13 cellular contexts compared by ENCODE assay signal in the genomic region with DNA sequence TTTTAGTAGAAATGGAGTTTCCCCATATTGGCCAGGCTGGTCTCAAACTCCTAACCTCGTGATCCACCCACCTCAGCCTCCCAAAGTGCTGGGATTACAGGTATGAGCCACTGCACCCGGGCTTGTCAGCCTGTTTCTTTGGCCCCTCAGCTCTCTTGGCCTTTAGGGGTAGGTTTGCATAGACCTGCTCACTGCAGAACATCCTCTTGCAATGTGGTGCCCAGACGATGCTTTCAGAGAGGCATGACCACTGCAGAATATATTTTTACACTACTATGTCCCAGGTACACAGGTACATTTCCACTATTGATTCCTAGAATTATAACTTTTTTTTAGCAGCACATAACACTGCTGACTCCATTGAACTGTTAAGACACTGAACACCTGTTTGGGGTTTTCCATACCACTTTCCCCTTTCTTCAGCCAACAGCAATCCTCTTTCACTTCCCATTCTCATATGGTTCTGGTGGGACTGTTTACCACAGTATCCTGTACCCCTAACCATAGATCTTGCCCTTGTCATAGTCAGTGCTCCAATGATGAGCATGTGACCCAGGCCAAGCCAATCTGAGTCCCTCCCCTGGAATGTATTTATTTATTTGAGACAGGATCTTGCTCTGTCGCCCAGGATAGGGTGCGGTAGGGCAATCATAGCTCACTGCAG. TPM values are rescaled to one million over a fixed set of nuclear protein-coding genes. Genes with fewer than 3 reads are reported as not detected.
A peak's percentile ranks its signal among the peaks of the same experiment; 100 is the strongest.
DNase-seq lines count a peak whose midpoint lies in the region; ATAC-seq and TF ChIP-seq lines count a peak whose summit lies in the region.
"Had no signal": no experiment of that assay in that cellular context is flagged by ENCODE, and none has a peak within 500 bp of the region (broad histone marks: within the 10 kb centered on the region; RNA-seq: fewer than 3 reads in every experiment).

No MANE protein-coding gene starts in this region.

- peak overlapping the region in 2 of 10 experiments; percentile 11 to 22; a peak in 1 of 20 replicates for H3K4me3 ChIP-seq in BLaER1 treated with 17β-estradiol and CSF1 and Interleukin-3, amounts not matched to agents 10 nM and 100 nM

- peak overlapping the region in 8 of 11 experiments; percentile 3 to 68 (median 58); a peak in 11 of 22 replicates for H3K27ac ChIP-seq in BLaER1 treated with 17β-estradiol and CSF1 and Interleukin-3, amounts not matched to agents 10 nM and 100 nM

- no peaks in the 10 kb centered on the region for H3K27me3 ChIP-seq in BLaER1 treated with 17β-estradiol and CSF1 and Interleukin-3, amounts not matched to agents 10 nM and 100 nM

- H3K9ac ChIP-seq in BLaER1 treated with 17β-estradiol and CSF1 and Interleukin-3, amounts not matched to agents 10 nM and 100 nM = peak overlapping the region in 1 of 11 experiments; percentile 37; a peak in 2 of 22 replicates

- H3K9me3 ChIP-seq in BLaER1 treated with 17β-estradiol and CSF1 and Interleukin-3, amounts not matched to agents 10 nM and 100 nM (replicated peaks in 1 of 11) = no peaks in the 10 kb centered on the region

- TF ChIP-seq CTCF in omental fat pad (IDR thresholded peaks at IDR 0.05) = no peak

- H3K4me2 ChIP-seq in BLaER1 treated with 17β-estradiol and CSF1 and Interleukin-3, amounts not matched to agents 10 nM and 100 nM = peak overlapping the region; percentile 66 to 90 (median 74)

- H4K20me1 ChIP-seq in BLaER1 treated with 17β-estradiol and CSF1 and Interleukin-3, amounts not matched to agents 10 nM and 100 nM = peaks cover 0 to 40% (median 0%) of the 10 kb centered on the region in 11 experiments; a peak in 3 of 22 replicates

- ATAC-seq in HG02938 (IDR thresholded peaks at IDR 0.05; ENCODE audit: unreplicated experiment) (peak; percentile 67), omental fat pad (ENCODE audit: low FRiP score) (no peak)

- peaks cover 13 to 61% (median 21%) of the 10 kb centered on the region in 11 experiments; a peak in 20 of 22 replicates for H3K36me3 ChIP-seq in BLaER1 treated with 17β-estradiol and CSF1 and Interleukin-3, amounts not matched to agents 10 nM and 100 nM

- DNase-seq in GM19240 (ENCODE audit: insufficient read length, low spot score) (peak; percentile 21), NAMALWA (ENCODE audit: low spot score) (peak; percentile 46), superior temporal gyrus (ENCODE audit: extremely low spot score) (no peak), omental fat pad (ENCODE audit: low spot score) (no peak)
- DNase-seq in effector CD4-positive, alpha-beta T cell = no peak
- DNase-seq in stimulated activated CD4-positive, alpha-beta T cell treated with anti-CD3 and anti-CD28 coated beads, Interleukin-4, amount 100 ng/mL, for 1 hour = no peak
- DNase-seq: activated CD8-positive, alpha-beta memory T cell treated with anti-CD3 and anti-CD28 coated beads, Interleukin-2, amount 50 U/mL, for 48 hours; central memory CD4-positive, alpha-beta T cell; natural killer cell; NCI-H1048; SHP77 treated with DMSO at 0.1 percent for 48 hours had no signal

- H3K4me1 ChIP-seq in BLaER1 treated with 17β-estradiol and CSF1 and Interleukin-3, amounts not matched to agents 10 nM and 100 nM = peaks cover 21 to 35% (median 29%) of the 10 kb centered on the region in 10 experiments

RNA-seq across cellular contexts. Expression of a gene that starts 21.1 kb away (rescaled TPM):
- 10 to 100 TPM; 26.0 to 37.2 (median 33.4) TPM for total RNA-seq in omental fat pad

RNA-seq across cellular contexts. Expression of a gene that starts 25.3 kb away (rescaled TPM):
- total RNA-seq in omental fat pad = 1 to 10 TPM; 2.3 to 7.8 (median 4.5) TPM

RNA-seq across cellular contexts. Expression of a gene that starts 50.3 kb away (rescaled TPM):
- 1 to 10 TPM in 2 of 4 donors, under 1 TPM in 2; 0.19 to 3.5 (median 1.1) TPM for total RNA-seq in omental fat pad

Comparison
In these comparisons a context has a peak if more than half of its experiments do, and no peak if none do; other contexts are left out.
1. DNase-seq: peak in GM19240 (single experiment) and NAMALWA (single experiment); none in superior temporal gyrus (single experiment), omental fat pad (single experiment), effector CD4-positive, alpha-beta T cell (single experiment) and stimulated activated CD4-positive, alpha-beta T cell treated with anti-CD3 and anti-CD28 coated beads, Interleukin-4, amount 100 ng/mL, for 1 hour (single experiment).